In genomic region chr3:141450727-141451378, GRCh38 we compare ENCODE assay signal across 2 cellular contexts.
TF ChIP-seq lines count a peak whose summit lies in the region.

No MANE protein-coding gene starts in this region.

TF ChIP-seq in IMR-90, 13 proteins besides CTCF, POLR2A, EP300 and RAD21:
- TF ChIP-seq RFX5 (IDR thresholded peaks at IDR 0.05; ENCODE audit: low read depth, low read length): no peak
- TF ChIP-seq CEBPB (IDR thresholded peaks at IDR 0.05; ENCODE audit: low read depth, low read length): no peak
- TF ChIP-seq SMC3 (IDR thresholded peaks at IDR 0.05; ENCODE audit: low read depth, low read length): no peak
- no peak for TF ChIP-seq BHLHE40 (IDR thresholded peaks at IDR 0.05; ENCODE audit: low read depth, low read length)
- TF ChIP-seq MXI1 (IDR thresholded peaks at IDR 0.05; ENCODE audit: borderline replicate concordance, low read depth, low read length): no peak
- no peak for TF ChIP-seq USF2 (IDR thresholded peaks at IDR 0.05; ENCODE audit: low read depth, low read length)
- TF ChIP-seq NFE2L2 (IDR thresholded peaks at IDR 0.05; ENCODE audit: low read depth, low read length): no peak
- no peak for TF ChIP-seq CHD1 (IDR thresholded peaks at IDR 0.05; ENCODE audit: low read depth, low read length)
- no peak for TF ChIP-seq ELK1 (IDR thresholded peaks at IDR 0.05; ENCODE audit: borderline replicate concordance, low read depth, low read length)
- TF ChIP-seq MAZ (IDR thresholded peaks at IDR 0.05; ENCODE audit: borderline replicate concordance, low read depth, low read length): no peak
- no peak for TF ChIP-seq MAFK (IDR thresholded peaks at IDR 0.05; ENCODE audit: low read depth, low read length)
- no peak for TF ChIP-seq RCOR1 (IDR thresholded peaks at IDR 0.05; ENCODE audit: insufficient replicate concordance, low read length)
- TF ChIP-seq FOS (IDR thresholded peaks at IDR 0.05; ENCODE audit: low read depth, low read length): no peak

TF ChIP-seq in K562, 482 proteins besides CTCF, POLR2A, EP300 and RAD21:
- TF ChIP-seq ZNF639 (CRISPR knock-in tag; conservative IDR thresholded peaks at IDR 0.05 in 1 of 2, IDR thresholded peaks at IDR 0.05 in 1 of 2) (peak in 1 of 2 experiments; percentile 13; a peak in 1 of 4 replicates), STAT5A (IDR thresholded peaks at IDR 0.05; ENCODE audit: borderline replicate concordance, low read length) (no peak), JUND (IDR thresholded peaks at IDR 0.05; ENCODE audit: borderline replicate concordance, low read depth, low read length) (no peak), JUND (tag; IDR thresholded peaks at IDR 0.05; ENCODE audit: borderline replicate concordance, low read depth, low read length) (peak; percentile 43; the same call in 1 of the 3 replicates), GATA2 (CRISPR knock-in tag; IDR thresholded peaks at IDR 0.05) (no peak), GATAD2A (IDR thresholded peaks at IDR 0.05) (no peak), CBFA2T3 (IDR thresholded peaks at IDR 0.05) (peak; percentile 20; the same call in 1 of the 2 replicates), HES1 (IDR thresholded peaks at IDR 0.05; ENCODE audit: low read depth) (no peak), CXXC5 (CRISPR knock-in tag; IDR thresholded peaks at IDR 0.05) (0 out of 2 replicates have a peak, but pooled peaks have one; percentile 10), NR4A1 (CRISPR knock-in tag; IDR thresholded peaks at IDR 0.05) (no peak), NR4A1 (tag; IDR thresholded peaks at IDR 0.05) (no peak), ELF4 (CRISPR knock-in tag; IDR thresholded peaks at IDR 0.05) (0 out of 2 replicates have a peak, but pooled peaks have one; percentile 27)
